Comparison of ENCODE assay signal across 1 cellular context in the genomic region with DNA sequence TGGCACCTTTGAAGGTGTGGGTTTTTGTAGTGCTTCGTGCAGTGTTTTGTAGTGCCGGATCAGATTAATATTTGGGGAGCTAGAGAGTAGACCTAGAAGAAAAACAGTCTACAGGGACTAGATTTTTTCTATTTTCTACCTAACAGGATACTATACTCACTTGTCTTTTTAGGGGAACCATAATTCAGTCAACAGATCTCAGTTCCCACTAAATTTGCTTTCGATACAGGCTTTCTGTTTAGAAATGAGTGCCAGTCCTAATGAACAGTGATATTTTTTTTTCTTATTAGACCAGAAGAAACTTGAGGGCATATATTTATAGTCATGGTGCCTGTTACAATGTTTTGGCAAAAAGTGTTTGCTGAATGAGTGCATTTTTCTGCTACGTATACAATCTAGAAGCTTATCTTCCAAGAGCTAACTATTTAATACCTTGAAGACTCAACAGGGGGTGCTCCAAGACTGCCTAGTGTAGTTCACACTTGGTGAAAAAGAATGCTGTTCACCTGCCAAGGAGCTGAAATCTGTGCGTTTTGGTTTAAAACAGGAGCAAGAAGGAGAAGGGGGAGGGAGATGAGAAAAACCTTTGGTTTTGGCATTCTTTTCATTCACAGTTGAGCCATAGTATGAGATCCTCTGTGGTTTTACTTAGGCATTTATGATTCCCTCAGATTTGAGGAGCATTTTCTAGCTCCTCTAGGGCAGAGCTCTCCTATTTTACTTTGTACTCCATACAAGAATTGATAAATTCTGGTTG.
TF ChIP-seq lines count a peak whose summit lies in the region.

No MANE protein-coding gene starts in this region.

TF ChIP-seq in H1, 55 proteins besides CTCF, POLR2A, EP300 and RAD21:
- TF ChIP-seq RFX5 (IDR thresholded peaks at IDR 0.05; ENCODE audit: borderline replicate concordance, low read depth, low read length) (no peak), JUND (IDR thresholded peaks at IDR 0.05; ENCODE audit: low read length) (no peak), SP1 (IDR thresholded peaks at IDR 0.05; ENCODE audit: low read depth, low read length) (no peak), TBP (IDR thresholded peaks at IDR 0.05; ENCODE audit: low read depth, low read length) (no peak), TAF1 (IDR thresholded peaks at IDR 0.05; ENCODE audit: low read depth, low read length) (no peak), SIRT6 (IDR thresholded peaks at IDR 0.05; ENCODE audit: low read length) (no peak), JUN (IDR thresholded peaks at IDR 0.05; ENCODE audit: low read depth, low read length) (no peak), KDM1A (IDR thresholded peaks at IDR 0.05; ENCODE audit: borderline replicate concordance, low read length) (no peak), FOSL1 (IDR thresholded peaks at IDR 0.05; ENCODE audit: insufficient read depth, low read depth, low read length) (no peak), EZH2 (IDR thresholded peaks at IDR 0.05; ENCODE audit: low read depth, low read length, severe bottlenecking) (no peak), KDM4A (IDR thresholded peaks at IDR 0.05; ENCODE audit: low read depth, low read length, severe bottlenecking) (no peak), RNF2 (IDR thresholded peaks at IDR 0.05; ENCODE audit: borderline replicate concordance, low read depth, low read length, missing control alignments, poor library complexity, severe bottlenecking) (no peak), EGR1 (IDR thresholded peaks at IDR 0.05; ENCODE audit: borderline replicate concordance, low read depth, low read length) (no peak)
TF ChIP-seq in H1: peak in this region for 0.
